Comparison of ENCODE assay signal across 14 cellular contexts in the genomic region with DNA sequence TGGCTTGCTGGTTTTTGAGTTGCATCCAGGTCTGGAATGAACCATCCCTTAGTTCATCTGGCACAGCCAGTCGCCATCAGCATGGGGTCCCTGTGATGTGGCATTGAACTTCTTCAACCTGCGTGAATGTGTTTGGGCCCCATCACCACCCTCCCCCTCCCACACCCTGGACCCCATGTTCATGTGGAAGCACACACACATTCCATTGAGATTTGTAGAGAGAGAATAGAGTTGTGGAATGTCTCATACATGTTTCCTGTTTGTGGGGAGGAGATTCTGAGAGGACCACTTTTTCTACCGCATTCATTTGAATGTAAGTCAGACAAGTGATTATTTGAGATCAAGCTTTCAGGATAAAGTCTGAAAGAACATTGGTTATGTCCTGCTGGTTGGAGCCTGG.
A peak's percentile ranks its signal among the peaks of the same experiment; 100 is the strongest.
DNase-seq lines count a peak whose midpoint lies in the region; ATAC-seq, FAIRE-seq and TF ChIP-seq lines count a peak whose summit lies in the region.
"Had no signal": no experiment of that assay in that cellular context is flagged by ENCODE, and none has a peak within 500 bp of the region (broad histone marks: within the 10 kb centered on the region; RNA-seq: fewer than 3 reads in every experiment).

No MANE protein-coding gene starts in this region.

- H3K9me3 ChIP-seq in CD8-positive, alpha-beta memory T cell (ENCODE audit: low read length) = no peaks in the 10 kb centered on the region
- H3K9me3 ChIP-seq in pancreas (no peaks in the 10 kb centered on the region), tibial artery (no peaks in the 10 kb centered on the region)

- DNase-seq in AG10803 (ENCODE audit: low read depth) (peak; percentile 53), astrocyte of the cerebellum (ENCODE audit: low read depth) (peak; percentile 75), mesothelial cell of epicardium (ENCODE audit: low spot score in 2 of 2, unreplicated experiment in 2 of 2) (no peak), NCI-H748 (lab: John Stamatoyannopoulos, UW; ENCODE audit: unreplicated experiment) (no peak), pancreas (no peak), tibial artery (no peak), cerebellar nuclear complex (lab: John Stamatoyannopoulos, UW) (no peak)
- no peak for DNase-seq in CD8-positive, alpha-beta memory T cell
- DNase-seq: activated CD4-positive, CD25-positive, alpha-beta regulatory T cell; amniotic stem cell; COR-L47; NCI-H1092; NCI-H526 treated with DMSO at 0.1 percent for 48 hours had no signal

- CTCF ChIA-PET in CD8-positive, alpha-beta memory T cell (lab: Charles Lee) = interaction anchor here (0.8 to 2.5 kb wide), 4 partner anchors 21 to 82 kb away, joined by 3 to 11 read pairs (median 4); no protein-coding TSS in a partner anchor

- H3K4me1 ChIP-seq in CD8-positive, alpha-beta memory T cell (ENCODE audit: insufficient read depth, low read length) = peaks cover 67% of the 10 kb centered on the region
- H3K4me1 ChIP-seq in pancreas (peaks cover 15 to 46% (median 21%) of the 10 kb centered on the region in 3 donors), tibial artery (peaks cover 0 to 73% (median 49%) of the 10 kb centered on the region in 4 donors)

- no peaks in the 10 kb centered on the region for H3K27me3 ChIP-seq in CD8-positive, alpha-beta memory T cell (ENCODE audit: insufficient read depth, low read length, poor library complexity, severe bottlenecking)
- H3K27me3 ChIP-seq in pancreas (no peaks in the 10 kb centered on the region), tibial artery (no peaks in the 10 kb centered on the region)

- peak overlapping the region in 5 of 8 donors; percentile 29 to 77 (median 55) for H3K27ac Mint-ChIP-seq in CD8-positive, alpha-beta memory T cell
- H3K27ac Mint-ChIP-seq in mesothelial cell of epicardium = peak overlapping the region; percentile 50

- no peaks in the 10 kb centered on the region for H3K9me3 Mint-ChIP-seq in CD8-positive, alpha-beta memory T cell
- no peaks in the 10 kb centered on the region for H3K9me3 Mint-ChIP-seq in mesothelial cell of epicardium

- H3K4me3 Mint-ChIP-seq in CD8-positive, alpha-beta memory T cell = peak overlapping the region in 2 of 7 donors; percentile 12 to 17
- H3K4me3 Mint-ChIP-seq in mesothelial cell of epicardium = no peak overlapping the region

- intact Hi-C loops in pancreas (cut with DNase I) (no loop called here), tibial artery (cut with DNase I; ENCODE audit: low total_unique reads) (no loop called here)

- no peak for FAIRE-seq in pancreas (lab: Jason Lieb, UNC)

- in situ Hi-C loops in astrocyte of the cerebellum (cut with HindIII; ENCODE audit: low sequenced_read_pairs) = no loop called here

- H3K36me3 ChIP-seq in CD8-positive, alpha-beta memory T cell (ENCODE audit: insufficient read depth, low read length) = no peaks in the 10 kb centered on the region
- H3K36me3 ChIP-seq in pancreas = no peaks in the 10 kb centered on the region
- H3K36me3 ChIP-seq in tibial artery = no peaks in the 10 kb centered on the region

- no peaks in the 10 kb centered on the region for H3K27me3 Mint-ChIP-seq in CD8-positive, alpha-beta memory T cell
- H3K27me3 Mint-ChIP-seq in mesothelial cell of epicardium (ENCODE audit: low read depth) = no peaks in the 10 kb centered on the region

- peaks cover 0 to 18% (median 8%) of the 10 kb centered on the region in 3 donors for H3K36me3 Mint-ChIP-seq in CD8-positive, alpha-beta memory T cell
- H3K36me3 Mint-ChIP-seq in mesothelial cell of epicardium = peaks cover 4% of the 10 kb centered on the region

- peaks cover 90 to 95% (median 92%) of the 10 kb centered on the region in 3 donors for H3K4me1 Mint-ChIP-seq in CD8-positive, alpha-beta memory T cell
- H3K4me1 Mint-ChIP-seq in mesothelial cell of epicardium = peaks cover 43% of the 10 kb centered on the region

- 83 to 89% methylated on average over 3 of the region's 3 CpGs for WGBS in pancreas, 2 donors

- no peak for ATAC-seq in pancreas

- POLR2A ChIA-PET in CD8-positive, alpha-beta memory T cell (lab: Charles Lee) = interaction anchor here (2.4 kb wide), 1 partner anchor 47 kb away, joined by 9 read pairs; no protein-coding TSS in a partner anchor

- no peak overlapping the region for H3K27ac ChIP-seq in CD8-positive, alpha-beta memory T cell (ENCODE audit: low read depth, low read length)
- H3K27ac ChIP-seq in pancreas (no peak overlapping the region), tibial artery (peak overlapping the region in 1 of 2 donors; percentile 68)

- no peak for TF ChIP-seq CTCF in AG10803 (conservative IDR thresholded peaks at IDR 0.05; ENCODE audit: low read length)
- TF ChIP-seq CTCF in astrocyte of the cerebellum (IDR thresholded peaks at IDR 0.05; ENCODE audit: low read depth, low read length, missing control alignments) = no peak
- TF ChIP-seq CTCF in mesothelial cell of epicardium (IDR thresholded peaks at IDR 0.05; ENCODE audit: unreplicated experiment) = no peak
- TF ChIP-seq CTCF in pancreas (IDR thresholded peaks at IDR 0.05) = no peak
- TF ChIP-seq CTCF in tibial artery (IDR thresholded peaks at IDR 0.05) = no peak

- no peak overlapping the region for H3K4me3 ChIP-seq in AG10803 (ENCODE audit: low read length)
- no peak overlapping the region for H3K4me3 ChIP-seq in CD8-positive, alpha-beta memory T cell (ENCODE audit: low read length)
- no peak overlapping the region for H3K4me3 ChIP-seq in astrocyte of the cerebellum (ENCODE audit: low read depth, low read length)
- H3K4me3 ChIP-seq in pancreas = no peak overlapping the region
- H3K4me3 ChIP-seq in tibial artery = no peak overlapping the region
- H3K4me3 ChIP-seq: skin epidermis had no signal

Comparison
In these comparisons a context has a peak if more than half of its experiments do, and no peak if none do; other contexts are left out.
1. DNase-seq: peak in AG10803 (single experiment) and astrocyte of the cerebellum (single experiment); none in CD8-positive, alpha-beta memory T cell (0 of 5), mesothelial cell of epicardium (0 of 2), NCI-H748 (single experiment), pancreas (0 of 6), tibial artery (0 of 2) and cerebellar nuclear complex (0 of 2).